In the genomic region with DNA sequence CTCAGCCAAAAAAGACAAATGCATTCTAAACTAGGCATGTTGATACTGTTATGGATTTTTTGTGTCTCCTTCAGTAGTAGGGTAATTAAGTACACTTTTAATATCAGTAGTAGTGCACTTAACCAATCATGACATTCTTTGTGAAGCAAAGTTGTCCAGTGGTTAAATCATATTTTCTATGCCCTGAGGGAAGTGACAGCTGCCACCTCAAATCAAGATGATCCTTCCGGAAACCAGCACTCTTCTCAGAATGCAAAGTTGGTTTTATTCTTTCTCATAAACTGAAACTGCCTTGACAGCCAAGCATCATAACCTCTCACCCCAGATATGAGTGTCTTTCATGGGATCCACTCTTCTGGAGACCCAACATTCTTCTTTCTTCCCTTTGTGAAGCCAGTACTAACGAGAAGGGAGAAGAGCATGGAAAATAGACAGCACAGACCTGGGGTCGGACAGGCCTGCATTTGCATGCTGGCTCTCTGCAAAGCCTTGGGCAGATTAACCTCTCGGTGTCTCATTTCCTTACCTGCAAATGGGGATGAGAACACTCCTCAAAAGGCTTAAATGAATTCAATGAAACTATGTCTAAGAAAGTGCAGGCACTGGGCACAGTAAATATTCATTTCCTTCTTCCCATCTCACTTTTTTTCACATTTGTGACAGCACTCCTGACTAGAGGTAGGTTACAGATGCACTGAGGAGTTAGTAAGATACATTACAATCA, we compare ENCODE assay signal across 8 cellular contexts. TPM values are rescaled to one million over a fixed set of nuclear protein-coding genes. Genes with fewer than 3 reads are reported as not detected.
DNase-seq lines count a peak whose midpoint lies in the region; ATAC-seq and TF ChIP-seq lines count a peak whose summit lies in the region.

No MANE protein-coding gene starts in this region.

- POLR2A ChIA-PET in Caco-2 (lab: Charles Lee), result no interaction called here

- H3K9me3 Mint-ChIP-seq in Caco-2 (ENCODE audit: unreplicated experiment), result no peaks in the 10 kb centered on the region

- DNase-seq in GM10266 (ENCODE audit: extremely low spot score) (peak; percentile 43), NCI-H1092 (lab: John Stamatoyannopoulos, UW) (no peak), Caco-2 (no peak), NCI-H2196 treated with DMSO at 0.1 percent for 48 hours (lab: John Stamatoyannopoulos, UW; ENCODE audit: unreplicated experiment) (no peak), NCI-H2107 (lab: John Stamatoyannopoulos, UW) (no peak)
- DNase-seq in central memory CD4-positive, alpha-beta T cell, result peak; percentile 8

- no peaks in the 10 kb centered on the region for H3K27me3 ChIP-seq in Caco-2 (replicated peaks; ENCODE audit: control insufficient read depth, insufficient read depth, low read length)

- no peak for TF ChIP-seq CTCF in GM10266 (IDR thresholded peaks at IDR 0.05; ENCODE audit: control insufficient read depth, insufficient read depth, low read depth, missing control alignments)
- no peak for TF ChIP-seq CTCF in Caco-2 (IDR thresholded peaks at IDR 0.05; ENCODE audit: insufficient read depth in 1 of 2, low read depth in 1 of 2, low read length in 1 of 2, severe bottlenecking in 1 of 2, unreplicated experiment in 1 of 2)

- no peaks in the 10 kb centered on the region for H3K9me3 ChIP-seq in Caco-2

- BruUV-seq in Caco-2 (replicated peaks; lab: Mats Ljungman, UMichigan), result no TSS peak

- no peak overlapping the region for H3K27ac Mint-ChIP-seq in Caco-2 (ENCODE audit: unreplicated experiment)

- intact Hi-C loops in Caco-2 (cut with micrococcal nuclease; ENCODE audit: unreplicated experiment), result loop anchor here (5.0 kb wide), 1 partner anchor 61 kb away; no protein-coding TSS in a partner anchor

- CTCF ChIA-PET in Caco-2 (lab: Charles Lee), result interaction anchor here (1.5 kb wide), 1 partner anchor 63 kb away, joined by 5 read pairs; no protein-coding TSS in a partner anchor

- H3K27me3 Mint-ChIP-seq in Caco-2 (ENCODE audit: insufficient read depth, unreplicated experiment), result no peaks in the 10 kb centered on the region

- no peak overlapping the region for H3K4me3 Mint-ChIP-seq in Caco-2 (ENCODE audit: unreplicated experiment)

- no peak overlapping the region for H3K4me3 ChIP-seq in Caco-2 (ENCODE audit: low read depth, low read length)

- H3K4me1 Mint-ChIP-seq in Caco-2 (ENCODE audit: low read depth, unreplicated experiment), result no peaks in the 10 kb centered on the region

- H3K36me3 Mint-ChIP-seq in Caco-2 (ENCODE audit: insufficient read depth, unreplicated experiment), result no peaks in the 10 kb centered on the region

- ATAC-seq in GM19467 (IDR thresholded peaks at IDR 0.05; ENCODE audit: unreplicated experiment) (peak; percentile 69), HG03432 (IDR thresholded peaks at IDR 0.05; ENCODE audit: unreplicated experiment) (peak; percentile 87)

- H3K4me1 ChIP-seq in Caco-2, result no peaks in the 10 kb centered on the region

- no peaks in the 10 kb centered on the region; the same call in 1 of the 2 replicates for H3K36me3 ChIP-seq in Caco-2 (ENCODE audit: control insufficient read depth, insufficient read depth, low read length)

RNA-seq across cellular contexts. Expression of gene AAGAB, which starts 13.2 kb away (rescaled TPM):
- total RNA-seq in Caco-2 (2022), result 64.6 and 64.9 TPM in 2 replicates

RNA-seq across cellular contexts. Expression of gene IQCH, which starts 13.3 kb away (rescaled TPM):
- total RNA-seq in Caco-2 (2022), result 1.7 and 2.4 TPM in 2 replicates

Comparison
In these comparisons a context has a peak if more than half of its experiments do, and no peak if none do; other contexts are left out.
1. DNase-seq: peak in GM10266 (single experiment) and central memory CD4-positive, alpha-beta T cell (single experiment); none in NCI-H1092 (single experiment), Caco-2 (0 of 2), NCI-H2196 treated with DMSO at 0.1 percent for 48 hours (single experiment) and NCI-H2107 (single experiment).